11 cellular contexts compared by ENCODE assay signal in the genomic region with DNA sequence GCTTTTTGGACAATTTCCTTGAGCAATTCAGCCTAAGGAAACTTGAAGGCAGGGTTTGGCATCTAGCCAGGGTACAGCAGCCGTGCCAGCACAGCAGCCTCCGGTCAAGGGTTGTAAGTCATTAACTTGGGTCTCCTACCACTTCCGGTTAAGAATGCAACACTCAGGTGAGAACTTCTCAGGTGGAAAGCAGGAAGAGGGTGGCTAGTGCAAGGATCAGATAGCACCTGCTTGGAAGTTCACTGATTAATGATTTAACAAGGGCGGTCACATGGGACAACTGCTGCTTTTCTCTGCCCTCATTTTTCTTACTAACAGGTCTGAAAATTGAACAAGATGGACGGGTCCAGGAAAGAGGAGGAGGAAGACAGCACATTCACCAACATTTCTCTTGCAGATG. TPM values are rescaled to one million over a fixed set of nuclear protein-coding genes. Genes with fewer than 3 reads are reported as not detected.
A peak's percentile ranks its signal among the peaks of the same experiment; 100 is the strongest.
DNase-seq lines count a peak whose midpoint lies in the region; ATAC-seq and TF ChIP-seq lines count a peak whose summit lies in the region.
"Had no signal": no experiment of that assay in that cellular context is flagged by ENCODE, and none has a peak within 500 bp of the region (broad histone marks: within the 10 kb centered on the region; RNA-seq: fewer than 3 reads in every experiment).

No MANE protein-coding gene starts in this region.

- no peak overlapping the region for H3K4me3 ChIP-seq in GM12865 (ENCODE audit: low read depth, low read length)
- H3K4me3 ChIP-seq in GM23338, result no peak overlapping the region
- no peak overlapping the region for H3K4me3 ChIP-seq in PC-3 (ENCODE audit: low read length)
- no peak overlapping the region for H3K4me3 ChIP-seq in lung

- H3K9me2 ChIP-seq in GM23338 (ENCODE audit: insufficient read depth) (no peaks in the 10 kb centered on the region), PC-3 (replicated peaks; ENCODE audit: low read length) (no peaks in the 10 kb centered on the region)

- H4K20me1 ChIP-seq in GM23338 (replicated peaks; ENCODE audit: insufficient read depth), result no peaks in the 10 kb centered on the region
- H4K20me1 ChIP-seq in PC-3 (ENCODE audit: low read length), result no peaks in the 10 kb centered on the region

- CTCF ChIA-PET in PC-3 (lab: Charles Lee), result no interaction called here

- intact Hi-C loops in PC-3 (cut with micrococcal nuclease), result no loop called here

- H3K27ac ChIP-seq in GM23338 (ENCODE audit: low read depth), result no peak overlapping the region
- no peak overlapping the region for H3K27ac ChIP-seq in PC-3 (ENCODE audit: low read length)
- H3K27ac ChIP-seq in lung (ENCODE audit: low read depth in 1 of 2, low read length in 1 of 2), result no peak overlapping the region
- H3K27ac ChIP-seq: KMS-11 had no signal

- no peak overlapping the region for H3K4me2 ChIP-seq in GM23338
- H3K4me2 ChIP-seq in PC-3 (ENCODE audit: low read length), result peak overlapping the region; percentile 58
- H3K4me2 ChIP-seq: KMS-11 had no signal

- H3K36me3 ChIP-seq in GM23338 (ENCODE audit: insufficient read depth), result no peaks in the 10 kb centered on the region
- H3K36me3 ChIP-seq in PC-3 (ENCODE audit: low read depth, low read length), result no peaks in the 10 kb centered on the region
- H3K36me3 ChIP-seq in lung (ENCODE audit: control insufficient read depth in 2 of 2, insufficient read depth in 2 of 2, low read length in 2 of 2), result no peaks in the 10 kb centered on the region

- H3K4me1 Mint-ChIP-seq in GM23338 (peaks cover 25% of the 10 kb centered on the region), endothelial cell (ENCODE audit: unreplicated experiment) (peaks cover 4% of the 10 kb centered on the region)

- H3K4me3 Mint-ChIP-seq in GM23338 (no peak overlapping the region), endothelial cell (ENCODE audit: unreplicated experiment) (no peak overlapping the region)

- no peak for ATAC-seq in GM23338
- ATAC-seq in PC-3, result 0 out of 2 replicates have a peak, but pooled peaks have one; percentile 18
- ATAC-seq in lung (ENCODE audit: insufficient read depth, low FRiP score), result peak; percentile 86

- no peak for TF ChIP-seq CTCF in GM12865 (IDR thresholded peaks at IDR 0.05; ENCODE audit: insufficient read depth, low read depth, low read length, missing control alignments)
- TF ChIP-seq CTCF in GM23338 (conservative IDR thresholded peaks at IDR 0.05; ENCODE audit: low read depth in 2 of 2), result no peak
- no peak for TF ChIP-seq CTCF in PC-3 (conservative IDR thresholded peaks at IDR 0.05; ENCODE audit: low read depth, low read length)
- no peak for TF ChIP-seq CTCF in lung (IDR thresholded peaks at IDR 0.05; ENCODE audit: control extremely low read depth, extremely low read depth)
- TF ChIP-seq CTCF in endothelial cell (IDR thresholded peaks at IDR 0.05; ENCODE audit: unreplicated experiment), result no peak

- H3K27me3 ChIP-seq in GM23338 (ENCODE audit: insufficient read depth), result no peaks in the 10 kb centered on the region
- no peaks in the 10 kb centered on the region for H3K27me3 ChIP-seq in PC-3 (ENCODE audit: low read length)
- no peaks in the 10 kb centered on the region for H3K27me3 ChIP-seq in lung (ENCODE audit: control insufficient read depth, insufficient read depth)

- peaks cover under 1% of the 10 kb centered on the region; the same call in 1 of the 3 replicates for H3K9me3 Mint-ChIP-seq in GM23338
- H3K9me3 Mint-ChIP-seq in endothelial cell (ENCODE audit: unreplicated experiment), result no peaks in the 10 kb centered on the region

- H3K27me3 Mint-ChIP-seq in GM23338 (ENCODE audit: insufficient read depth, low read depth, poor library complexity) (peaks cover 6% of the 10 kb centered on the region), endothelial cell (ENCODE audit: unreplicated experiment) (peaks cover 4% of the 10 kb centered on the region)

- H3K36me3 Mint-ChIP-seq in GM23338 (ENCODE audit: low read depth) (no peaks in the 10 kb centered on the region), endothelial cell (ENCODE audit: low read depth, unreplicated experiment) (no peaks in the 10 kb centered on the region)

- H3K27ac Mint-ChIP-seq in GM23338, result no peak overlapping the region
- H3K27ac Mint-ChIP-seq in endothelial cell (ENCODE audit: unreplicated experiment), result no peak overlapping the region

- H3K79me2 ChIP-seq in GM23338 (replicated peaks; ENCODE audit: insufficient read depth), result no peaks in the 10 kb centered on the region
- H3K79me2 ChIP-seq in PC-3 (ENCODE audit: low read length), result no peaks in the 10 kb centered on the region

- H3K9me3 ChIP-seq in PC-3 (ENCODE audit: low read length) (no peaks in the 10 kb centered on the region), lung (ENCODE audit: control insufficient read depth in 2 of 2, insufficient read depth in 1 of 2, low read length in 1 of 2) (no peaks in the 10 kb centered on the region)

- WGBS in lung, 2 donors, result 5 to 8% methylated on average over 5 of the region's 5 CpGs

- POLR2A ChIA-PET in PC-3 (lab: Charles Lee; ENCODE audit: unreplicated experiment), result no interaction called here

- DNase-seq in GM12865 (ENCODE audit: low read depth) (peak; percentile 6), GM23338 (ENCODE audit: low spot score) (no peak), PC-3 (peak; percentile 33), lung (ENCODE audit: low spot score) (peak; percentile 81), endothelial cell (ENCODE audit: low spot score) (no peak), GM19240 (ENCODE audit: insufficient read length, low spot score) (no peak), NCI-H1092 (lab: John Stamatoyannopoulos, UW) (no peak)
- DNase-seq in NK-92 treated with Interleukin-12 subunit alpha and Interleukin-12 subunit beta, amount 100 ng/mL, for 24 hours (lab: John Stamatoyannopoulos, UW), result no peak
- DNase-seq: GDM1, T-helper 9 cell had no signal

- no peak overlapping the region for H3K9ac ChIP-seq in PC-3 (ENCODE audit: low read length)
- H3K9ac ChIP-seq: KMS-11 had no signal

- peaks cover 5% of the 10 kb centered on the region for H3K4me1 ChIP-seq in GM23338 (ENCODE audit: insufficient read depth)
- H3K4me1 ChIP-seq in PC-3 (ENCODE audit: insufficient read depth, low read length), result peaks cover 5% of the 10 kb centered on the region; the same call in 1 of the 2 replicates
- no peaks in the 10 kb centered on the region for H3K4me1 ChIP-seq in lung (ENCODE audit: control insufficient read depth in 2 of 2, insufficient read depth in 2 of 2, low read length in 2 of 2)

- no TSS peak for BruUV-seq in PC-3 (replicated peaks; lab: Mats Ljungman, UMichigan)

- H2AFZ ChIP-seq in GM23338, result peak overlapping the region; percentile 83; the same call in 1 of the 2 replicates
- peak overlapping the region; percentile 47 for H2AFZ ChIP-seq in PC-3 (ENCODE audit: low read length)

- H3F3A ChIP-seq in GM23338 (replicated peaks; ENCODE audit: low read depth), result no peaks in the 10 kb centered on the region
- no peaks in the 10 kb centered on the region for H3F3A ChIP-seq in PC-3 (ENCODE audit: low read length, unreplicated experiment)

TF ChIP-seq in GM23338, 12 proteins besides CTCF, POLR2A, EP300 and RAD21:
- TF ChIP-seq JUNB (IDR thresholded peaks at IDR 0.05; ENCODE audit: unreplicated experiment) (no peak), ZNF331 (CRISPR knock-in tag; IDR thresholded peaks at IDR 0.05; ENCODE audit: low read depth) (no peak), STAT1 (IDR thresholded peaks at IDR 0.05; ENCODE audit: unreplicated experiment) (no peak), EZH2 (IDR thresholded peaks at IDR 0.05; ENCODE audit: low read depth, unreplicated experiment) (no peak), ZNF114 (CRISPR knock-in tag; IDR thresholded peaks at IDR 0.05) (no peak), NANOG (IDR thresholded peaks at IDR 0.05; ENCODE audit: borderline replicate concordance) (no peak)

RNA-seq across cellular contexts. Expression of a gene that starts 30.1 kb away (rescaled TPM):
- total RNA-seq in GM23338 (2014; rRNA removed; shearing (Covaris generic)), result 47.2 and 57.3 TPM in 2 replicates
- polyA plus RNA-seq in GM23338 (2016; fragmentation: Nextera tagmentation; extraction: Ambion mirVana) (52.8 and 59.5 TPM in 2 replicates), lung (10 to 100 TPM; 36.5 to 38.2 TPM)
- total RNA-seq in PC-3 (2014; rRNA removed) (22.5 and 28.2 TPM in 2 replicates), lung (10 to 100 TPM; 38.0 to 44.4 TPM), endothelial cell (ENCODE audit: unreplicated experiment) (33.9 TPM)

Comparison
In these comparisons a context has a peak if more than half of its experiments do, and no peak if none do; other contexts are left out.
1. DNase-seq: peak in GM12865 (single experiment), PC-3 (single experiment) and lung (single experiment); none in GM23338 (single experiment), endothelial cell (single experiment), GM19240 (single experiment), NCI-H1092 (single experiment) and NK-92 treated with Interleukin-12 subunit alpha and Interleukin-12 subunit beta, amount 100 ng/mL, for 24 hours (single experiment).